In the genomic region with DNA sequence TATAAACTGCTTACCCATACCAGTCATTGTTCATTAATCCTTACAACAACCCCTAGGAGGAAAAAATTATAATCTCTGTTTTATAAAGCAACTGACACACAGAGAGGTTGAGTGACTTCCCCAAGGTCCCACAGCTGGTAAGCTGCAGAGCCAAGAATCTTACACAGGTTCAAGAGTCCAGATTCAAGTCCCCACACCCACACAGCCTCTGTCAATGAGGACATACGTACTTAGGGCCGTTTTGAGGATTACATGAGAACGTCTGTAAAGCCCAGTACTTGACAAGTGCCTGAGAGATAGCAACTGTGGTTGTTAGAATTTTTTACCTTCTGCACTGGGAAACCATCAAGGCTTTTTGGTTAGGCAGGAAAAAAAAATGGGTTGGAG, we compare ENCODE assay signal across 8 cellular contexts. TPM values are rescaled to one million over a fixed set of nuclear protein-coding genes. Genes with fewer than 3 reads are reported as not detected.
DNase-seq lines count a peak whose midpoint lies in the region; ATAC-seq and TF ChIP-seq lines count a peak whose summit lies in the region.

No MANE protein-coding gene starts in this region.

- no peak for TF ChIP-seq CTCF in GM12875 (IDR thresholded peaks at IDR 0.05; ENCODE audit: borderline replicate concordance, insufficient read depth, low read depth, low read length)

- H3K9ac ChIP-seq in mucosa of rectum (ENCODE audit: low read depth in 1 of 2, low read length in 2 of 2) = peak overlapping the region; percentile 63 to 81

- H3K27ac ChIP-seq in caudate nucleus (ENCODE audit: low read depth, low read length) = peak overlapping the region; percentile 30
- peak overlapping the region; percentile 86 to 91 for H3K27ac ChIP-seq in mucosa of rectum (ENCODE audit: low read depth in 2 of 2, low read length in 2 of 2)

- peaks cover 4 to 12% of the 10 kb centered on the region in 2 donors for H3K4me1 ChIP-seq in mucosa of rectum (ENCODE audit: control insufficient read depth in 2 of 2, insufficient read depth in 2 of 2, low read length in 2 of 2)

- no peaks in the 10 kb centered on the region for H3K9me3 ChIP-seq in mucosa of rectum (ENCODE audit: control insufficient read depth in 2 of 2, low read length in 2 of 2)

- H3K27me3 ChIP-seq in mucosa of rectum (ENCODE audit: control insufficient read depth in 2 of 2, insufficient read depth in 2 of 2, low read length in 2 of 2) = no peaks in the 10 kb centered on the region

- DNase-seq in HT-29 (ENCODE audit: low spot score) (peak; percentile 15), caudate nucleus (lab: John Stamatoyannopoulos, UW) (peak in 1 of 61 donors; percentile 1), cerebellum (ENCODE audit: low spot score) (no peak), RPMI8226 (no peak), NCI-H510A (lab: John Stamatoyannopoulos, UW) (no peak)

- ATAC-seq in GM18909 (IDR thresholded peaks at IDR 0.05; ENCODE audit: poor library complexity, unreplicated experiment) = no peak

- peak overlapping the region; percentile 78 for H3K4me3 ChIP-seq in GM12875 (ENCODE audit: low read depth, low read length)
- H3K4me3 ChIP-seq in mucosa of rectum (ENCODE audit: low read length in 2 of 2) = peak overlapping the region; percentile 51 to 76

- H3K36me3 ChIP-seq in mucosa of rectum (ENCODE audit: control insufficient read depth in 2 of 2, insufficient read depth in 2 of 2, low read length in 2 of 2) = no peaks in the 10 kb centered on the region

RNA-seq across cellular contexts. Expression of a gene that starts 0.6 kb away (rescaled TPM):
- total RNA-seq in HT-29 (2014; rRNA removed; shearing (Covaris generic)) = 9.0 and 11.3 TPM in 2 replicates
- total RNA-seq in cerebellum = 3.6 TPM
